13 cellular contexts compared by ENCODE assay signal in the genomic region with DNA sequence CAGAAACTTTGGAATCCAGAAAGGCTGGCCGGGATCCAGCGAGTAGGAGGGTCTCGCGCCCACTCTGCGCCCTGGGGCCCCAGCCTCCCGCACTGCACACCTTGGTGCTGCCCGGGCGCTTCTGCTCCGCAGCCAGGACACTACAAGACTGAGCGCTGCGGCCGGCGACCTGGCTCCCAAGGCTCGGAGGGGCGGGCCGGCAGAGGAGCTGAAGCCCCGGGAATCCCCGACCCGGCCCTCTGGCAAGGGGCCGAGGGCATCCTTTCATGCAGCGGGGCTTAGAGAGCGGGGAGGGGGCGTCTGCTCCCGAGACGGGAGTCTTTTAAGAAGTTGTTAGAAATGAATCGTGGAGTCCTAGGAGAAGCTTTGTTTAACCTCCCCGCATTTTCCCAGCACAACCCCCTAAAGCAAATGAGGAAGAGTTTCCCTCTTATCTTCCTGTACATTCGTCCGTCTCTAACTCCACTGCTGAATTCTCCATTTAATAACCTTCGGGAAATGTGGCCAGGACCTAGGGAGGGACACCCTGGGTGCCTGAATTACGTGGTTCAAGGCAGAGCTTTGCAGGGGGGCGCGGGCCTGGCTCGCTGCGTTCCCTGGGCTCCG. TPM values are rescaled to one million over a fixed set of nuclear protein-coding genes. Genes with fewer than 3 reads are reported as not detected.
DNase-seq lines count a peak whose midpoint lies in the region; ATAC-seq and TF ChIP-seq lines count a peak whose summit lies in the region.
"Had no signal": no experiment of that assay in that cellular context is flagged by ENCODE, and none has a peak within 500 bp of the region (broad histone marks: within the 10 kb centered on the region; RNA-seq: fewer than 3 reads in every experiment).

No MANE protein-coding gene starts in this region.

- ATAC-seq in GM23338 (peak; percentile 43), HG02852 (IDR thresholded peaks at IDR 0.05; ENCODE audit: unreplicated experiment) (no peak), HG03460 (IDR thresholded peaks at IDR 0.05; ENCODE audit: unreplicated experiment) (no peak)

- H3K27me3 Mint-ChIP-seq in GM23338 (ENCODE audit: insufficient read depth, low read depth, poor library complexity), result peaks cover 49% of the 10 kb centered on the region

- peak overlapping the region; percentile 79 for H3K4me3 ChIP-seq in GM23338
- no peak overlapping the region for H3K4me3 ChIP-seq in mammary epithelial cell (replicated peaks in 1 of 3; ENCODE audit: insufficient read depth in 1 of 3, low read depth in 2 of 3, low read length in 3 of 3)
- peak overlapping the region; percentile 29 to 62 (median 52) for H3K4me3 ChIP-seq in skeletal muscle tissue (ENCODE audit: low read length in 3 of 3)
- no peak overlapping the region for H3K4me3 ChIP-seq in effector memory CD4-positive, alpha-beta T cell (ENCODE audit: insufficient read depth, low read depth, low read length, poor library complexity, severe bottlenecking)

- no peaks in the 10 kb centered on the region; the same call in 1 of the 2 replicates for H3F3A ChIP-seq in GM23338 (replicated peaks; ENCODE audit: low read depth)

- WGBS in mammary epithelial cell (ENCODE audit: low coverage, missing lambda C conversion rate), result 2% methylated on average over 10 of the region's 36 CpGs

- no peak for TF ChIP-seq CTCF in GM23338 (conservative IDR thresholded peaks at IDR 0.05; ENCODE audit: low read depth in 2 of 2)
- no peak for TF ChIP-seq CTCF in mammary epithelial cell (conservative IDR thresholded peaks at IDR 0.05 in 1 of 2, IDR thresholded peaks at IDR 0.05 in 1 of 2; ENCODE audit: extremely low read depth in 1 of 2, insufficient read depth in 1 of 2, low read depth in 1 of 2, low read length in 2 of 2)

- H3K4me1 Mint-ChIP-seq in GM23338, result peaks cover 24% of the 10 kb centered on the region

- no peaks in the 10 kb centered on the region for H3K79me2 ChIP-seq in GM23338 (replicated peaks; ENCODE audit: insufficient read depth)
- no peaks in the 10 kb centered on the region for H3K79me2 ChIP-seq in mammary epithelial cell (ENCODE audit: insufficient read depth, low read length)

- peaks cover 2% of the 10 kb centered on the region; the same call in 1 of the 3 replicates for H3K9me3 Mint-ChIP-seq in GM23338

- H3K27ac Mint-ChIP-seq in GM23338, result no peak overlapping the region

- peak overlapping the region; percentile 84 for H3K4me2 ChIP-seq in GM23338
- H3K4me2 ChIP-seq in mammary epithelial cell (ENCODE audit: insufficient read depth, low read depth, low read length), result peak overlapping the region; percentile 10
- H3K4me2 ChIP-seq: KMS-11 had no signal

- dilution Hi-C loops in mammary epithelial cell (cut with HindIII; ENCODE audit: low sequenced_read_pairs), result no loop called here

- CTCF ChIA-PET in mammary epithelial cell (lab: Charles Lee; ENCODE audit: low non-redundant PET), result no interaction called here

- peaks cover 5% of the 10 kb centered on the region; the same call in 1 of the 3 replicates for H3K36me3 Mint-ChIP-seq in GM23338 (ENCODE audit: low read depth)

- H3K9ac ChIP-seq in mammary epithelial cell (ENCODE audit: insufficient read depth, low read length) (no peak overlapping the region), skeletal muscle tissue (ENCODE audit: low read depth in 1 of 3, low read length in 3 of 3) (peak overlapping the region in 1 of 3 donors; percentile 8)
- H3K9ac ChIP-seq: KMS-11 had no signal

- H3K36me3 ChIP-seq in GM23338 (ENCODE audit: insufficient read depth) (no peaks in the 10 kb centered on the region), mammary epithelial cell (ENCODE audit: insufficient read depth, low read length) (no peaks in the 10 kb centered on the region), skeletal muscle tissue (ENCODE audit: control insufficient read depth in 3 of 3, insufficient read depth in 3 of 3, low read length in 3 of 3) (no peaks in the 10 kb centered on the region)
- no peaks in the 10 kb centered on the region for H3K36me3 ChIP-seq in effector memory CD4-positive, alpha-beta T cell (ENCODE audit: control insufficient read depth, insufficient read depth, low read length)

- H3K9me2 ChIP-seq in GM23338 (ENCODE audit: insufficient read depth), result no peaks in the 10 kb centered on the region

- BruUV-seq in mammary epithelial cell (replicated peaks; lab: Mats Ljungman, UMichigan), result no TSS peak

- DNase-seq in GM23338 (ENCODE audit: low spot score) (peak; percentile 70), mammary epithelial cell (no peak), inferior parietal cortex (ENCODE audit: extremely low spot score) (peak; percentile 19)
- no peak for DNase-seq in effector memory CD4-positive, alpha-beta T cell
- no peak for DNase-seq in activated naive CD4-positive, alpha-beta T cell (lab: John Stamatoyannopoulos, UW)
- DNase-seq: DND-41, foreskin fibroblast, occipital lobe had no signal

- H3K4me1 ChIP-seq in GM23338 (ENCODE audit: insufficient read depth) (peaks cover 7% of the 10 kb centered on the region), mammary epithelial cell (ENCODE audit: insufficient read depth, low read length) (no peaks in the 10 kb centered on the region), skeletal muscle tissue (ENCODE audit: control insufficient read depth in 3 of 3, insufficient read depth in 3 of 3, low read length in 3 of 3) (peaks cover 8 to 17% (median 12%) of the 10 kb centered on the region in 3 donors)
- no peaks in the 10 kb centered on the region for H3K4me1 ChIP-seq in effector memory CD4-positive, alpha-beta T cell (ENCODE audit: control insufficient read depth, insufficient read depth, low read length, poor library complexity, severe bottlenecking)

- H2AFZ ChIP-seq in GM23338, result peak overlapping the region; percentile 98
- no peak overlapping the region for H2AFZ ChIP-seq in mammary epithelial cell (ENCODE audit: low read depth, low read length)

- H3K27me3 ChIP-seq in GM23338 (ENCODE audit: insufficient read depth) (peaks cover 72% of the 10 kb centered on the region), mammary epithelial cell (ENCODE audit: insufficient read depth, low read length) (peaks cover 40% of the 10 kb centered on the region), skeletal muscle tissue (ENCODE audit: control insufficient read depth in 3 of 3, insufficient read depth in 3 of 3, low read length in 3 of 3) (peaks cover 40 to 54% (median 43%) of the 10 kb centered on the region in 3 donors)
- H3K27me3 ChIP-seq in effector memory CD4-positive, alpha-beta T cell (replicated peaks; ENCODE audit: control insufficient read depth, insufficient read depth, low read length, poor library complexity, severe bottlenecking), result peaks cover 11% of the 10 kb centered on the region

- no peak overlapping the region for H3K27ac ChIP-seq in GM23338 (ENCODE audit: low read depth)
- no peak overlapping the region for H3K27ac ChIP-seq in mammary epithelial cell (ENCODE audit: insufficient read depth, low read depth, low read length)
- H3K27ac ChIP-seq in skeletal muscle tissue (ENCODE audit: low read depth, low read length), result no peak overlapping the region
- H3K27ac ChIP-seq in effector memory CD4-positive, alpha-beta T cell (ENCODE audit: insufficient read depth, low read length, poor library complexity, severe bottlenecking), result no peak overlapping the region
- H3K27ac ChIP-seq: KMS-11 had no signal

- H3K4me3 Mint-ChIP-seq in GM23338, result peak overlapping the region; percentile 86

- no peaks in the 10 kb centered on the region for H4K20me1 ChIP-seq in GM23338 (replicated peaks; ENCODE audit: insufficient read depth)
- no peaks in the 10 kb centered on the region for H4K20me1 ChIP-seq in mammary epithelial cell (ENCODE audit: insufficient read depth, low read length)

- H3K9me3 ChIP-seq in mammary epithelial cell (replicated peaks; ENCODE audit: insufficient read depth, low read length) (no peaks in the 10 kb centered on the region), skeletal muscle tissue (ENCODE audit: control insufficient read depth in 3 of 3, low read length in 3 of 3) (no peaks in the 10 kb centered on the region)
- H3K9me3 ChIP-seq in effector memory CD4-positive, alpha-beta T cell (ENCODE audit: control insufficient read depth, low read length), result no peaks in the 10 kb centered on the region

- in situ Hi-C loops in mammary epithelial cell (cut with MboI; ENCODE audit: low sequenced_read_pairs in 2 of 2), result no loop called here

- intact Hi-C loops in mammary epithelial cell (cut with micrococcal nuclease), result no loop called here

TF ChIP-seq in GM23338, 12 proteins besides CTCF, POLR2A, EP300 and RAD21:
- TF ChIP-seq STAT1 (IDR thresholded peaks at IDR 0.05; ENCODE audit: unreplicated experiment) (no peak), EZH2 (IDR thresholded peaks at IDR 0.05; ENCODE audit: low read depth, unreplicated experiment) (peak; percentile 99), EZH2phosphoT487 (IDR thresholded peaks at IDR 0.05; ENCODE audit: unreplicated experiment) (peak; percentile 86)

RNA-seq across cellular contexts. Expression of a gene that starts 1.1 kb away (rescaled TPM):
- total RNA-seq in GM23338 (2014; rRNA removed; shearing (Covaris generic)), result 0.16 and 0.45 TPM in 2 replicates
- polyA plus RNA-seq in GM23338 (2016; fragmentation: Nextera tagmentation; extraction: Ambion mirVana) (0.15 and 0.16 TPM in 2 replicates), mammary epithelial cell (not detected)
- total RNA-seq in mammary epithelial cell (not detected), skeletal muscle tissue (under 0.01 TPM)
- polyA minus RNA-seq in mammary epithelial cell, result not detected
- total RNA-seq: OCI-LY7 had no signal

Comparison
In these comparisons a context has a peak if more than half of its experiments do, and no peak if none do; other contexts are left out.
1. DNase-seq: peak in GM23338 (single experiment) and inferior parietal cortex (single experiment); none in mammary epithelial cell (single experiment), effector memory CD4-positive, alpha-beta T cell (0 of 3) and activated naive CD4-positive, alpha-beta T cell (0 of 4).
2. H3K4me3 ChIP-seq: peak in GM23338 (single experiment) and skeletal muscle tissue (3 of 3); none in mammary epithelial cell (0 of 3) and effector memory CD4-positive, alpha-beta T cell (single experiment).